21 cellular contexts compared by ENCODE assay signal in the genomic region with DNA sequence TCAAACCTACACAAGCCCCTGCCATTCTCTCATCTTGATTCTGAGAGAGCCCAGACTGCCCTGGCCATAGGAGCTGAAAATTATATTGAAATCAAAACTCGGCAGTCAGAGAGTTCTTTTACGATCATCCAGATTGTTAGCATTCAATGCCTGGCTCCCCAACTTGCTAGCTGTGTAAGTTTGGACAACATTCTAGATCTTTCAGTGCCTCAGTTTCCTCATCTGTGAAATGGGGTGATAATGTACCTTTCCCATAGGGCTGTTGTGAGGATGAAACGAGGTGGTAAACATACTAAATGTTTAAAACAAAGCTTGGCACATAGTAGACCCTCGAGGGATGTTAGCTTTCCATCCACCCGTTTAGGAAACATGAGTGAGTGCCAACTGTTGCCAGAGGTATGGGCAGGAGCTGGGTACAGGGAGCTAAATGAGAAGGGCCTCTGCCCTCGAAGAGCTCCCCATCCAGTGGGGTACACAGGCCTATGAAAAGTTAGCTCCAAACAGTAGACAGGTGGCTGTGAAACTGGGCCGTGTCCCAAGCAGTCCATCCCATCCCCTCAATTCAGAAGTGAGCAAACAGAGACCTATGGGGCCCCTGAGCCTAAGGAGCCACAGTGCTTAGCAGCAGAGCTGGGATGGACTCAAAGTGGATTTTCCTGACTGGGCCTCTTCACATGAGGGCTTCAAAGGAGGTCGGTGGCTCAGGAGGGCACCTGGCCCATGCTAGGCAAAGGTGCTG. TPM values are rescaled to one million over a fixed set of nuclear protein-coding genes. Genes with fewer than 3 reads are reported as not detected.
DNase-seq lines count a peak whose midpoint lies in the region; ATAC-seq, FAIRE-seq and TF ChIP-seq lines count a peak whose summit lies in the region.
"Had no signal": no experiment of that assay in that cellular context is flagged by ENCODE, and none has a peak within 500 bp of the region (broad histone marks: within the 10 kb centered on the region; RNA-seq: fewer than 3 reads in every experiment).

No MANE protein-coding gene starts in this region.

- TF ChIP-seq EP300 in transverse colon (IDR thresholded peaks at IDR 0.05; ENCODE audit: low read depth) = no peak

- TF ChIP-seq CTCF in bronchial epithelial cell (IDR thresholded peaks at IDR 0.05; ENCODE audit: insufficient read depth, low read length, severe bottlenecking) (no peak), vagina (IDR thresholded peaks at IDR 0.05) (no peak), transverse colon (IDR thresholded peaks at IDR 0.05) (no peak)

- in situ Hi-C loops in transverse colon (cut with MboI; ENCODE audit: low pct_ligation_motif_present in 1 of 4, low pct_unique_long_range_greater_than_20kb in 1 of 4, low sequenced_read_pairs in 3 of 4) = no loop called here

- 77 to 92% methylated on average over 2 to 8 of the region's 8 CpGs for WGBS in transverse colon (ENCODE audit: low coverage in 1 of 2), 2 donors

- no peak overlapping the region for H3K4me3 ChIP-seq in bronchial epithelial cell (ENCODE audit: low read depth, low read length)
- H3K4me3 ChIP-seq in vagina = no peak overlapping the region
- no peak overlapping the region for H3K4me3 ChIP-seq in transverse colon
- H3K4me3 ChIP-seq: A549, GM12878, HAP-1 had no signal

- ATAC-seq in GM18907 (IDR thresholded peaks at IDR 0.05; ENCODE audit: unreplicated experiment) = no peak
- ATAC-seq: GM12878 had no signal

- no peaks in the 10 kb centered on the region for H3K9me3 ChIP-seq in vagina
- H3K9me3 ChIP-seq in transverse colon = no peaks in the 10 kb centered on the region
- H3K9me3 ChIP-seq: HAP-1 had no signal

- peak; percentile 52 for FAIRE-seq in bronchial epithelial cell (lab: Jason Lieb, UNC)
- FAIRE-seq: A549, D721Med, GM12878, GM19239 had no signal

- DNase-seq in DMS53 (lab: John Stamatoyannopoulos, UW) = peak; percentile 3
- DNase-seq in DMS53 treated with DMSO at 0.1 percent for 48 hours (lab: John Stamatoyannopoulos, UW; ENCODE audit: unreplicated experiment) = no peak
- no peak for DNase-seq in bronchial epithelial cell (ENCODE audit: low read depth)
- DNase-seq in islet precursor cell = peak; percentile 35
- DNase-seq in vagina (ENCODE audit: extremely low spot score in 2 of 2) = peak; percentile 55 to 64
- DNase-seq in transverse colon = no peak
- DNase-seq: AML-193; Caco-2; CD4-positive, alpha-beta T cell; DMS79 treated with DMSO at 0.1 percent for 48 hours; GF-D8; IMR-90 had no signal

- TF ChIP-seq POLR2A in vagina (IDR thresholded peaks at IDR 0.05) (no peak), transverse colon (IDR thresholded peaks at IDR 0.05) (no peak)

- H3K27ac ChIP-seq in vagina (no peak overlapping the region), transverse colon (no peak overlapping the region)
- H3K27ac ChIP-seq: 22Rv1, C4-2B, HL-60 had no signal

- H3K36me3 ChIP-seq in bronchial epithelial cell (ENCODE audit: control insufficient read depth, insufficient read depth, low read length) (no peaks in the 10 kb centered on the region), vagina (no peaks in the 10 kb centered on the region), transverse colon (no peaks in the 10 kb centered on the region)
- H3K36me3 ChIP-seq: HAP-1 had no signal

- no peaks in the 10 kb centered on the region for H3K27me3 ChIP-seq in bronchial epithelial cell (ENCODE audit: control insufficient read depth, insufficient read depth, low read length)
- H3K27me3 ChIP-seq in vagina = no peaks in the 10 kb centered on the region
- no peaks in the 10 kb centered on the region for H3K27me3 ChIP-seq in transverse colon

- H3K4me1 ChIP-seq in vagina (no peaks in the 10 kb centered on the region), transverse colon (peaks cover 0 to 10% (median 4%) of the 10 kb centered on the region in 4 donors)

- intact Hi-C loops in vagina (cut with DNase I) = loop anchor here (10.0 kb wide), 1 partner anchor 273 kb away; no protein-coding TSS in a partner anchor
- intact Hi-C loops in transverse colon (cut with DNase I; ENCODE audit: low total_unique reads) = no loop called here

RNA-seq across cellular contexts. Expression of a gene that starts 17.3 kb away (rescaled TPM):
- total RNA-seq in bronchial epithelial cell (not detected in 2 replicates), vagina (not detected), transverse colon (not detected)
- total RNA-seq: CD4-positive, alpha-beta T cell; GM12878; IMR-90 had no signal

RNA-seq across cellular contexts. Expression of a gene that starts 49.0 kb away (rescaled TPM):
- total RNA-seq in bronchial epithelial cell (4.6 and 11.1 TPM in 2 replicates), vagina (13.3 TPM), transverse colon (10 to 100 TPM; 24.9 to 77.2 (median 27.3) TPM)

Comparison
In these comparisons a context has a peak if more than half of its experiments do, and no peak if none do; other contexts are left out.
1. DNase-seq: peak in DMS53 (single experiment), islet precursor cell (single experiment) and vagina (2 of 2); none in DMS53 treated with DMSO at 0.1 percent for 48 hours (single experiment), bronchial epithelial cell (single experiment) and transverse colon (single experiment).